8 cellular contexts compared by ENCODE assay signal in genomic region chr18:26225915-26226228, GRCh38. TPM values are rescaled to one million over a fixed set of nuclear protein-coding genes. Genes with fewer than 3 reads are reported as not detected.
A peak's percentile ranks its signal among the peaks of the same experiment; 100 is the strongest.
DNase-seq lines count a peak whose midpoint lies in the region; ATAC-seq, FAIRE-seq and TF ChIP-seq lines count a peak whose summit lies in the region.

No MANE protein-coding gene starts in this region.

- peaks cover 0 to 2% of the 10 kb centered on the region in 2 donors for H3K4me1 ChIP-seq in kidney (ENCODE audit: control insufficient read depth in 1 of 2, insufficient read depth in 1 of 2, low read depth in 1 of 2, low read length in 2 of 2)
- H3K4me1 ChIP-seq in suprapubic skin: peaks cover 26% of the 10 kb centered on the region

- H3K4me3 ChIP-seq in kidney (ENCODE audit: low read length in 2 of 2) (peak overlapping the region; percentile 82 to 86), suprapubic skin (peak overlapping the region; percentile 99)

- H3K36me3 Mint-ChIP-seq in activated naive CD8-positive, alpha-beta T cell treated with anti-CD3 and anti-CD28 coated beads for 36 hours: peaks cover 13% of the 10 kb centered on the region

- intact Hi-C loops in kidney (cut with DNase I): no loop called here

- WGBS in suprapubic skin: 9% methylated on average over 8 of the region's 8 CpGs

- DNase-seq in activated CD4-positive, CD25-positive, alpha-beta regulatory T cell (lab: John Stamatoyannopoulos, UW): no peak
- DNase-seq in activated naive CD8-positive, alpha-beta T cell treated with anti-CD3 and anti-CD28 coated beads for 36 hours: no peak
- DNase-seq in kidney (no peak), suprapubic skin (ENCODE audit: low spot score in 2 of 2) (no peak), NCI-H187 (lab: John Stamatoyannopoulos, UW) (no peak), superior temporal gyrus (ENCODE audit: extremely low spot score) (no peak), NCI-H2081 (lab: John Stamatoyannopoulos, UW) (no peak)

- H3K4me1 Mint-ChIP-seq in activated naive CD8-positive, alpha-beta T cell treated with anti-CD3 and anti-CD28 coated beads for 36 hours: peaks cover 31% of the 10 kb centered on the region

- H3K4me3 Mint-ChIP-seq in activated naive CD8-positive, alpha-beta T cell treated with anti-CD3 and anti-CD28 coated beads for 36 hours: peak overlapping the region; percentile 96

- TF ChIP-seq CTCF in kidney (IDR thresholded peaks at IDR 0.05; ENCODE audit: borderline replicate concordance, extremely low read depth, insufficient read depth) (no peak), suprapubic skin (IDR thresholded peaks at IDR 0.05) (no peak)

- peak overlapping the region in 1 of 2 donors; percentile 29 for H3K27ac ChIP-seq in kidney (ENCODE audit: low read depth in 2 of 2, low read length in 2 of 2)
- peak overlapping the region; percentile 88 for H3K27ac ChIP-seq in suprapubic skin

- H3K9ac ChIP-seq in kidney (ENCODE audit: low read length in 2 of 2): peak overlapping the region; percentile 39 to 48

- H3K27me3 ChIP-seq in suprapubic skin: no peaks in the 10 kb centered on the region

- no peaks in the 10 kb centered on the region for H3K9me3 Mint-ChIP-seq in activated naive CD8-positive, alpha-beta T cell treated with anti-CD3 and anti-CD28 coated beads for 36 hours

- FAIRE-seq in kidney (lab: Jason Lieb, UNC): no peak

- peak overlapping the region; percentile 97 for H3K27ac Mint-ChIP-seq in activated naive CD8-positive, alpha-beta T cell treated with anti-CD3 and anti-CD28 coated beads for 36 hours

- ATAC-seq in activated CD4-positive, CD25-positive, alpha-beta regulatory T cell treated with anti-CD3 and anti-CD28 coated beads, Interleukin-2, amount 50 U/mL, for 24 hours: peak; percentile 12 to 17

- H3K9me3 ChIP-seq in kidney (ENCODE audit: control insufficient read depth in 1 of 2, low read length in 2 of 2): no peaks in the 10 kb centered on the region
- no peaks in the 10 kb centered on the region for H3K9me3 ChIP-seq in suprapubic skin

- TF ChIP-seq POLR2A in suprapubic skin (IDR thresholded peaks at IDR 0.05): no peak

- H3K36me3 ChIP-seq in kidney (ENCODE audit: control insufficient read depth in 1 of 2, insufficient read depth in 2 of 2, low read length in 2 of 2) (no peaks in the 10 kb centered on the region), suprapubic skin (no peaks in the 10 kb centered on the region)

- no peaks in the 10 kb centered on the region for H3K27me3 Mint-ChIP-seq in activated naive CD8-positive, alpha-beta T cell treated with anti-CD3 and anti-CD28 coated beads for 36 hours

- TF ChIP-seq EP300 in suprapubic skin (IDR thresholded peaks at IDR 0.05): no peak

RNA-seq across cellular contexts. Expression of gene TAF4B, which starts 0.4 kb away (rescaled TPM):
- 10 to 100 TPM; 20.2 to 20.6 TPM for total RNA-seq in activated naive CD8-positive, alpha-beta T cell treated with anti-CD3 and anti-CD28 coated beads for 36 hours
- total RNA-seq in kidney: 4.9 TPM
- 1.7 TPM for polyA plus RNA-seq in kidney (ENCODE audit: insufficient read depth, low read depth, low replicate concordance)
- 10 to 100 TPM; 21.9 to 28.4 (median 23.4) TPM for total RNA-seq in suprapubic skin
